23 cellular contexts compared by ENCODE assay signal in genomic region chr14:89264196-89264800, GRCh38.
DNase-seq lines count a peak whose midpoint lies in the region; ATAC-seq and TF ChIP-seq lines count a peak whose summit lies in the region.
"Had no signal": no experiment of that assay in that cellular context is flagged by ENCODE, and none has a peak within 500 bp of the region (broad histone marks: within the 10 kb centered on the region; RNA-seq: fewer than 3 reads in every experiment).

No MANE protein-coding gene starts in this region.

- H3K36me3 ChIP-seq in ascending aorta, result no peaks in the 10 kb centered on the region
- H3K36me3 ChIP-seq: MG63, SJCRH30 had no signal

- H3K9me3 Mint-ChIP-seq in activated T-cell treated with anti-CD3 and anti-CD28 coated beads, Interleukin-2, amount 50 U/mL, for 4 hours, result no peaks in the 10 kb centered on the region
- peaks cover 4 to 7% of the 10 kb centered on the region in 2 donors for H3K9me3 Mint-ChIP-seq in stimulated activated naive CD8-positive, alpha-beta T cell treated with anti-CD3 and anti-CD28 coated beads, Interleukin-15, amount 100 ng/mL, for 72 hours
- H3K9me3 Mint-ChIP-seq in Calu3 (ENCODE audit: low read depth, unreplicated experiment), result no peaks in the 10 kb centered on the region

- no peak overlapping the region for H3K4me3 Mint-ChIP-seq in activated T-cell treated with anti-CD3 and anti-CD28 coated beads, Interleukin-2, amount 50 U/mL, for 4 hours
- H3K4me3 Mint-ChIP-seq in stimulated activated naive CD8-positive, alpha-beta T cell treated with anti-CD3 and anti-CD28 coated beads, Interleukin-15, amount 100 ng/mL, for 72 hours, result peak overlapping the region; percentile 55 to 60
- H3K4me3 Mint-ChIP-seq in Calu3 (ENCODE audit: low read depth, unreplicated experiment), result no peak overlapping the region
- H3K4me3 Mint-ChIP-seq: activated CD4-positive, alpha-beta memory T cell treated with anti-CD3 and anti-CD28 coated beads for 36 hours had no signal

- H3K9me3 ChIP-seq in ascending aorta, result no peaks in the 10 kb centered on the region
- H3K9me3 ChIP-seq: MG63, SJCRH30, stomach had no signal

- H3K27ac Mint-ChIP-seq in stimulated activated naive CD8-positive, alpha-beta T cell treated with anti-CD3 and anti-CD28 coated beads, Interleukin-15, amount 100 ng/mL, for 72 hours, result peak overlapping the region; percentile 49 to 64
- H3K27ac Mint-ChIP-seq in Calu3 (ENCODE audit: unreplicated experiment), result no peak overlapping the region

- H3K27me3 ChIP-seq in ascending aorta, result no peaks in the 10 kb centered on the region
- H3K27me3 ChIP-seq: MG63, SJCRH30, stomach had no signal

- no peak for TF ChIP-seq CTCF in ascending aorta (IDR thresholded peaks at IDR 0.05)
- no peak for TF ChIP-seq CTCF in Calu3 (IDR thresholded peaks at IDR 0.05; ENCODE audit: unreplicated experiment)

- no TSS peak for BruUV-seq in Calu3 (replicated peaks; lab: Mats Ljungman, UMichigan)

- no peak for DNase-seq in activated T-cell treated with anti-CD3 and anti-CD28 coated beads, Interleukin-2, amount 50 U/mL, for 4 hours
- no peak for DNase-seq in activated T-cell treated with anti-CD3 and anti-CD28 coated beads, Interleukin-2, amount 50 U/mL, for 48 hours
- DNase-seq in ascending aorta (ENCODE audit: low spot score in 2 of 2) (peak in 1 of 2 donors; percentile 48), Calu3 (no peak)
- DNase-seq in stimulated activated naive CD8-positive, alpha-beta T cell treated with anti-CD3 and anti-CD28 coated beads, Interleukin-15, amount 100 ng/mL, for 72 hours, result no peak
- DNase-seq: activated CD4-positive, alpha-beta memory T cell treated with anti-CD3 and anti-CD28 coated beads for 36 hours; activated effector memory CD4-positive, alpha-beta T cell treated with Interleukin-2 at 50 U/mL for 16 hours; dermis blood vessel endothelial cell; DMS 273 treated with DMSO at 0.1 percent for 48 hours; MG63; NCI-H1436; NCI-H510A; NK-92 treated with Interleukin-12 subunit alpha and Interleukin-12 subunit beta, amount 100 ng/mL, for 24 hours; nucleus accumbens; SJCRH30; stomach; T-helper 1 cell had no signal

- peaks cover 22 to 42% of the 10 kb centered on the region in 2 donors for H3K4me1 ChIP-seq in ascending aorta
- H3K4me1 ChIP-seq: SJCRH30 had no signal

- no peaks in the 10 kb centered on the region for H3K27me3 Mint-ChIP-seq in activated T-cell treated with anti-CD3 and anti-CD28 coated beads, Interleukin-2, amount 50 U/mL, for 4 hours (ENCODE audit: low read depth)
- H3K27me3 Mint-ChIP-seq in stimulated activated naive CD8-positive, alpha-beta T cell treated with anti-CD3 and anti-CD28 coated beads, Interleukin-15, amount 100 ng/mL, for 72 hours, result no peaks in the 10 kb centered on the region
- H3K27me3 Mint-ChIP-seq in Calu3 (ENCODE audit: unreplicated experiment), result no peaks in the 10 kb centered on the region
- H3K27me3 Mint-ChIP-seq: activated CD4-positive, alpha-beta memory T cell treated with anti-CD3 and anti-CD28 coated beads for 36 hours had no signal

- no peak overlapping the region for H3K4me3 ChIP-seq in ascending aorta
- H3K4me3 ChIP-seq: lung, MG63, SJCRH30, smooth muscle cell, stomach had no signal

- H3K4me1 Mint-ChIP-seq in activated T-cell treated with anti-CD3 and anti-CD28 coated beads, Interleukin-2, amount 50 U/mL, for 4 hours (ENCODE audit: low read depth), result peaks cover 37% of the 10 kb centered on the region
- H3K4me1 Mint-ChIP-seq in stimulated activated naive CD8-positive, alpha-beta T cell treated with anti-CD3 and anti-CD28 coated beads, Interleukin-15, amount 100 ng/mL, for 72 hours, result peaks cover 71% of the 10 kb centered on the region
- H3K4me1 Mint-ChIP-seq in Calu3 (ENCODE audit: low read depth, unreplicated experiment), result no peaks in the 10 kb centered on the region

- intact Hi-C loops in ascending aorta (cut with DNase I) (no loop called here), Calu3 (cut with micrococcal nuclease; ENCODE audit: unreplicated experiment) (no loop called here)

- peak overlapping the region; percentile 31 to 82 for H3K27ac ChIP-seq in ascending aorta
- H3K27ac ChIP-seq: SJCRH30, stomach had no signal

- H3K36me3 Mint-ChIP-seq in activated T-cell treated with anti-CD3 and anti-CD28 coated beads, Interleukin-2, amount 50 U/mL, for 4 hours (ENCODE audit: insufficient read depth), result peaks cover 14% of the 10 kb centered on the region
- H3K36me3 Mint-ChIP-seq in Calu3 (ENCODE audit: insufficient read depth, unreplicated experiment), result no peaks in the 10 kb centered on the region

- ATAC-seq in activated T-cell treated with anti-CD3 and anti-CD28 coated beads, Interleukin-2, amount 50 U/mL, for 4 hours, result peak; percentile 79 to 88
- peak; percentile 52 for ATAC-seq in GM21786 (IDR thresholded peaks at IDR 0.05; ENCODE audit: unreplicated experiment)
- peak; percentile 81 for ATAC-seq in stimulated activated naive CD8-positive, alpha-beta T cell treated with anti-CD3 and anti-CD28 coated beads, Interleukin-15, amount 100 ng/mL, for 72 hours
- ATAC-seq in HG03175 (IDR thresholded peaks at IDR 0.05; ENCODE audit: unreplicated experiment), result no peak
- ATAC-seq: HCT116, Panc1 had no signal

- CTCF ChIA-PET in Calu3 (lab: Charles Lee), result no interaction called here

Comparison
In these comparisons a context has a peak if more than half of its experiments do, and no peak if none do; other contexts are left out.
1. H3K4me3 Mint-ChIP-seq: peak in stimulated activated naive CD8-positive, alpha-beta T cell treated with anti-CD3 and anti-CD28 coated beads, Interleukin-15, amount 100 ng/mL, for 72 hours (2 of 2); none in activated T-cell treated with anti-CD3 and anti-CD28 coated beads, Interleukin-2, amount 50 U/mL, for 4 hours (single experiment) and Calu3 (single experiment).